8 cellular contexts compared by ENCODE assay signal in genomic region chr16:69564845-69565610, GRCh38. TPM values are rescaled to one million over a fixed set of nuclear protein-coding genes. Genes with fewer than 3 reads are reported as not detected.
DNase-seq lines count a peak whose midpoint lies in the region; ATAC-seq, FAIRE-seq and TF ChIP-seq lines count a peak whose summit lies in the region.

No MANE protein-coding gene starts in this region.

- DNase-seq in Panc1 (ENCODE audit: low read depth, low spot score) (no peak), endothelial cell (ENCODE audit: low spot score) (no peak), D721Med (ENCODE audit: insufficient read length, low spot score) (no peak), NCI-H2081 treated with DMSO at 0.1 percent for 48 hours (lab: John Stamatoyannopoulos, UW) (no peak)

- peaks cover 34% of the 10 kb centered on the region for H3K79me2 ChIP-seq in neural cell (replicated peaks; ENCODE audit: insufficient read depth, low read length)

- H3K9me3 Mint-ChIP-seq in endothelial cell (ENCODE audit: unreplicated experiment), result no peaks in the 10 kb centered on the region

- H2AFZ ChIP-seq in neural cell (ENCODE audit: low read depth, low read length), result peak overlapping the region; percentile 66

- H3K4me3 ChIP-seq in Panc1 (ENCODE audit: low read depth in 2 of 2, low read length in 2 of 2) (peak overlapping the region; percentile 75 to 92), neural cell (ENCODE audit: low read length) (peak overlapping the region; percentile 72)

- no peak for TF ChIP-seq CTCF in Panc1 (IDR thresholded peaks at IDR 0.05)
- no peak for TF ChIP-seq CTCF in endothelial cell (IDR thresholded peaks at IDR 0.05; ENCODE audit: unreplicated experiment)
- no peak for TF ChIP-seq CTCF in neural cell (IDR thresholded peaks at IDR 0.05; ENCODE audit: poor library complexity, severe bottlenecking)
- TF ChIP-seq CTCF in D721Med (IDR thresholded peaks at IDR 0.05; ENCODE audit: insufficient read depth, missing control alignments), result no peak

- no peaks in the 10 kb centered on the region for H3K9me2 ChIP-seq in neural cell (ENCODE audit: insufficient read depth, low read length)

- POLR2A ChIA-PET in Panc1 (lab: Charles Lee), result no interaction called here

- peak overlapping the region; percentile 91 for H3K9ac ChIP-seq in neural cell (ENCODE audit: low read length)

- H3K27me3 Mint-ChIP-seq in endothelial cell (ENCODE audit: unreplicated experiment), result peaks cover 5% of the 10 kb centered on the region

- ATAC-seq in GM19328 (IDR thresholded peaks at IDR 0.05; ENCODE audit: unreplicated experiment) (peak; percentile 24), Panc1 (no peak), GM21737 (IDR thresholded peaks at IDR 0.05; ENCODE audit: unreplicated experiment) (no peak), HG02610 (IDR thresholded peaks at IDR 0.05; ENCODE audit: unreplicated experiment) (no peak)

- in situ Hi-C loops in Panc1 (cut with HindIII; ENCODE audit: low pct_unique_long_range_greater_than_20kb, low sequenced_read_pairs), result no loop called here

- H3K4me1 ChIP-seq in Panc1 (ENCODE audit: control insufficient read depth, insufficient read depth, low read length), result peaks cover 11% of the 10 kb centered on the region

- peak overlapping the region; percentile 76 for H3K27ac Mint-ChIP-seq in endothelial cell (ENCODE audit: unreplicated experiment)

- no peak for TF ChIP-seq RAD21 in neural cell (conservative IDR thresholded peaks at IDR 0.05)

- H3K36me3 ChIP-seq in Panc1 (ENCODE audit: control insufficient read depth, insufficient read depth, low read length) (peaks cover 18% of the 10 kb centered on the region), neural cell (ENCODE audit: insufficient read depth, low read length) (no peaks in the 10 kb centered on the region)

- H4K20me1 ChIP-seq in neural cell (ENCODE audit: insufficient read depth), result peaks cover 3% of the 10 kb centered on the region

- peaks cover 10% of the 10 kb centered on the region for H3K36me3 Mint-ChIP-seq in endothelial cell (ENCODE audit: low read depth, unreplicated experiment)

- intact Hi-C loops in Panc1 (cut with micrococcal nuclease; ENCODE audit: unreplicated experiment), result loop anchor here (10.0 kb wide), 1 partner anchor 90 kb away; no protein-coding TSS in a partner anchor

- TF ChIP-seq EP300 in neural cell (conservative IDR thresholded peaks at IDR 0.05; ENCODE audit: poor library complexity, severe bottlenecking), result no peak

- no peaks in the 10 kb centered on the region for H3K9me3 ChIP-seq in Panc1 (ENCODE audit: control insufficient read depth, insufficient read depth, low read depth, low read length)
- no peaks in the 10 kb centered on the region for H3K9me3 ChIP-seq in neural cell (ENCODE audit: low read length)

- H3K4me3 Mint-ChIP-seq in endothelial cell (ENCODE audit: unreplicated experiment), result peak overlapping the region; percentile 92

- peak overlapping the region; percentile 74 for H3K4me2 ChIP-seq in neural cell (ENCODE audit: low read length)

- H3K27me3 ChIP-seq in Panc1 (ENCODE audit: control insufficient read depth, insufficient read depth, low read length) (no peaks in the 10 kb centered on the region), neural cell (ENCODE audit: insufficient read depth, low read depth, low read length) (no peaks in the 10 kb centered on the region)

- H3K4me1 Mint-ChIP-seq in endothelial cell (ENCODE audit: unreplicated experiment), result peaks cover 29% of the 10 kb centered on the region

- H3K27ac ChIP-seq in Panc1 (ENCODE audit: low read length) (peak overlapping the region; percentile 99), neural cell (ENCODE audit: low read length) (peak overlapping the region; percentile 83)

- TSS peak; percentile 90 for BruUV-seq in Panc1 (replicated peaks; lab: Mats Ljungman, UMichigan)

- CTCF ChIA-PET in Panc1 (lab: Charles Lee), result interaction anchor here (0.6 kb wide), 1 partner anchor 45 kb away, joined by 4 read pairs; no protein-coding TSS in a partner anchor

- no peak for FAIRE-seq in D721Med (lab: Jason Lieb, UNC)

- H3F3A ChIP-seq in neural cell (ENCODE audit: insufficient read depth, low read length, poor library complexity, severe bottlenecking), result peaks cover 3% of the 10 kb centered on the region

TF ChIP-seq in neural cell, 6 proteins besides CTCF, POLR2A, EP300 and RAD21:
- TF ChIP-seq MXI1 (conservative IDR thresholded peaks at IDR 0.05; ENCODE audit: poor library complexity, severe bottlenecking) (no peak), EZH2 (IDR thresholded peaks at IDR 0.05; ENCODE audit: borderline replicate concordance, insufficient read depth, low read length, poor library complexity, severe bottlenecking) (no peak), SMC3 (conservative IDR thresholded peaks at IDR 0.05; ENCODE audit: poor library complexity) (no peak), TAF1 (IDR thresholded peaks at IDR 0.05; ENCODE audit: low read depth) (no peak), POLR2AphosphoS5 (IDR thresholded peaks at IDR 0.05) (no peak), REST (IDR thresholded peaks at IDR 0.05; ENCODE audit: borderline replicate concordance) (no peak)

RNA-seq across cellular contexts. Expression of gene NFAT5, which starts 0.7 kb away (rescaled TPM):
- total RNA-seq in Panc1 (2021; ENCODE audit: unreplicated experiment), result 57.0 TPM
- polyA plus RNA-seq in Panc1 (2012; ENCODE audit: insufficient read length), result 6.0 TPM
- total RNA-seq in endothelial cell (ENCODE audit: unreplicated experiment), result 48.8 TPM
- polyA plus RNA-seq in neural cell, result 9.2 and 11.5 TPM in 2 replicates
- polyA minus RNA-seq in neural cell, result 40.9 and 66.6 TPM in 2 replicates
